Comparison of ENCODE assay signal across 8 cellular contexts in the genomic region with DNA sequence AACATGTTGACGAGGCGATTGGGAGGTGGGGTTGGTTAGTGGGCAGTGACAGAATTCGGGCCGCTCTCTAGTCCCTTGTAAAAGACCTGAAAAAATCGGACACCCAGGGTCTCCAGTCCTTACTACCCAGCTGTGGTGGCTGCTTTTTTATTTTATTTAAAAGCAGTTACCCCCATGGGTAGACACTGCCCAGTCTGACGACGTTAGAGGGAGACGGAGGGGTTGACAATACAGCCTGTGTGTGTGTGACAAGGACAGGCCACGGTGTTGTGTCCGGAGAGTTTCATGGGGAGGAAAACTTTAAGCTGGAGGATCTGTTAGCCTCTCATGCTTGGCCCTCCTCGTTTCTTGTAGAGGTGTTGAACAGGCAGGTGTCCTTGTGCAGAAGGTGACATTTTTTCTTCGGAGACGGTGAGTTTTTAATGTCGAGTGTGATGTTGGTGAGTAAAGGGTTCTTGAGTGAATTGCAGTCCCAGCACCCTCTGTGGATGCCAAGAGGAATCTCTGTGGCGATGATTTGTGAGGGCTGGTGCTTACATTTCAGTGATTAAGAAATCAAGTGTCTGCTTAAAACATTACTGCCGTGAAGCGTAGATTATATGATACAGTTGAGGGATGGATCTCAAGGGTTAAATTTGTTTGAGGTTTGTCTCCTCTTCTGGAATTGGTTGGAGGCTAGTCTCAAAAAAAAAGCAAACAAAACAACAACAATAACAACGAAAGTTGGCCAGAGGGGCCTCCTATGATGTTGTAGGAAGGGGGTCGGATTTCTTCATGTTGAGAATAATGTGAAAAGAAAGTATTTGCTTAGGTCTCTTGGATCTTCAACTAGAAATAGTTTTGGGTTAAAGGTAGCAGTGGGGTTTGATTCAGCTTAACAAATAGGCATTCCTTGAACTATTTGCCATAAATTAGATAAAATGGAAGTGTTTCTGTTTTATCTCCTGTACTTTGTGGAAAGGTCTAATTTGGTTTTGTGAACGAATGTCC. TPM values are rescaled to one million over a fixed set of nuclear protein-coding genes. Genes with fewer than 3 reads are reported as not detected.
DNase-seq lines count a peak whose midpoint lies in the region; ATAC-seq and TF ChIP-seq lines count a peak whose summit lies in the region.

No MANE protein-coding gene starts in this region.

- H3K36me3 Mint-ChIP-seq in CD4-positive, alpha-beta memory T cell: peaks cover 0 to 5% of the 10 kb centered on the region in 2 donors
- peaks cover 3% of the 10 kb centered on the region for H3K36me3 Mint-ChIP-seq in activated naive CD8-positive, alpha-beta T cell treated with anti-CD3 and anti-CD28 coated beads for 36 hours

- intact Hi-C loops in CD4-positive, alpha-beta memory T cell (cut with micrococcal nuclease): loop anchor here (5.0 kb wide), 1 partner anchor 1750 kb away; the partner anchor contains the start of genes HADHA and HADHB

- no peaks in the 10 kb centered on the region for H3K36me3 ChIP-seq in CD4-positive, alpha-beta memory T cell (ENCODE audit: insufficient read depth, low read length)
- H3K36me3 ChIP-seq in hepatocyte (replicated peaks; ENCODE audit: insufficient read depth, low read depth): no peaks in the 10 kb centered on the region

- peak overlapping the region; percentile 53 for H3K27ac ChIP-seq in CD4-positive, alpha-beta memory T cell (ENCODE audit: low read depth, low read length)
- H3K27ac ChIP-seq in hepatocyte: peak overlapping the region; percentile 97
- no peak overlapping the region for H3K27ac ChIP-seq in foreskin keratinocyte

- H3K4me3 ChIP-seq in CD4-positive, alpha-beta memory T cell (ENCODE audit: low read length in 2 of 2): peak overlapping the region; percentile 51 to 62
- H3K4me3 ChIP-seq in hepatocyte (peak overlapping the region; percentile 86), retinal pigment epithelial cell (ENCODE audit: low read length) (peak overlapping the region; percentile 84)

- DNase-seq in CD4-positive, alpha-beta memory T cell: peak; percentile 1 to 39 (median 6)
- peak; percentile 13 for DNase-seq in HT-29 (ENCODE audit: low spot score)
- DNase-seq in activated naive CD8-positive, alpha-beta T cell treated with anti-CD3 and anti-CD28 coated beads for 36 hours: no peak
- peak; percentile 33 for DNase-seq in hepatocyte (ENCODE audit: low spot score)
- DNase-seq in retinal pigment epithelial cell (ENCODE audit: low read depth): no peak
- DNase-seq in foreskin keratinocyte: no peak

- H3K27ac Mint-ChIP-seq in CD4-positive, alpha-beta memory T cell: peak overlapping the region; percentile 21 to 93 (median 75)
- peak overlapping the region; percentile 28 for H3K27ac Mint-ChIP-seq in activated naive CD8-positive, alpha-beta T cell treated with anti-CD3 and anti-CD28 coated beads for 36 hours

- H3K27me3 Mint-ChIP-seq in CD4-positive, alpha-beta memory T cell: no peaks in the 10 kb centered on the region
- H3K27me3 Mint-ChIP-seq in activated naive CD8-positive, alpha-beta T cell treated with anti-CD3 and anti-CD28 coated beads for 36 hours: no peaks in the 10 kb centered on the region

- WGBS in hepatocyte (ENCODE audit: low lambda C conversion rate, missing lambda C conversion rate): 10% methylated on average over 20 of the region's 20 CpGs

- H3K9me2 ChIP-seq in hepatocyte (replicated peaks; ENCODE audit: insufficient read depth): no peaks in the 10 kb centered on the region

- peaks cover 45 to 66% (median 57%) of the 10 kb centered on the region in 4 donors for H3K4me1 Mint-ChIP-seq in CD4-positive, alpha-beta memory T cell
- H3K4me1 Mint-ChIP-seq in activated naive CD8-positive, alpha-beta T cell treated with anti-CD3 and anti-CD28 coated beads for 36 hours: peaks cover 54% of the 10 kb centered on the region

- H4K20me1 ChIP-seq in hepatocyte (ENCODE audit: insufficient read depth, poor library complexity, severe bottlenecking): peaks cover 49% of the 10 kb centered on the region

- peaks cover 0 to 2% (median 0%) of the 10 kb centered on the region in 8 donors for H3K9me3 Mint-ChIP-seq in CD4-positive, alpha-beta memory T cell
- H3K9me3 Mint-ChIP-seq in activated naive CD8-positive, alpha-beta T cell treated with anti-CD3 and anti-CD28 coated beads for 36 hours: no peaks in the 10 kb centered on the region

- TF ChIP-seq CTCF in hepatocyte (IDR thresholded peaks at IDR 0.05; ENCODE audit: poor library complexity) (no peak), retinal pigment epithelial cell (conservative IDR thresholded peaks at IDR 0.05; ENCODE audit: low read depth, low read length) (no peak), foreskin keratinocyte (conservative IDR thresholded peaks at IDR 0.05) (no peak)

- peak overlapping the region; percentile 95 for H3K4me2 ChIP-seq in hepatocyte

- peaks cover 60% of the 10 kb centered on the region for H3K4me1 ChIP-seq in CD4-positive, alpha-beta memory T cell (ENCODE audit: insufficient read depth, low read length)
- H3K4me1 ChIP-seq in hepatocyte (ENCODE audit: insufficient read depth): peaks cover 18% of the 10 kb centered on the region
- peaks cover 8% of the 10 kb centered on the region for H3K4me1 ChIP-seq in foreskin keratinocyte

- peak overlapping the region; percentile 58 for H2AFZ ChIP-seq in hepatocyte

- ATAC-seq in HG03025 (IDR thresholded peaks at IDR 0.05; ENCODE audit: low FRiP score, unreplicated experiment) (no peak), GM18868 (IDR thresholded peaks at IDR 0.05; ENCODE audit: unreplicated experiment) (no peak), foreskin keratinocyte (no peak)

- peaks cover 60% of the 10 kb centered on the region for H3K79me2 ChIP-seq in hepatocyte

- peak overlapping the region; percentile 82 to 90 (median 86) for H3K4me3 Mint-ChIP-seq in CD4-positive, alpha-beta memory T cell
- H3K4me3 Mint-ChIP-seq in activated naive CD8-positive, alpha-beta T cell treated with anti-CD3 and anti-CD28 coated beads for 36 hours: peak overlapping the region; percentile 75

- no peaks in the 10 kb centered on the region for H3K27me3 ChIP-seq in CD4-positive, alpha-beta memory T cell (ENCODE audit: insufficient read depth, low read length)
- H3K27me3 ChIP-seq in hepatocyte: no peaks in the 10 kb centered on the region
- H3K27me3 ChIP-seq in foreskin keratinocyte: peaks cover 22% of the 10 kb centered on the region

- no peaks in the 10 kb centered on the region for H3K9me3 ChIP-seq in CD4-positive, alpha-beta memory T cell (ENCODE audit: control insufficient read depth in 1 of 2, low read length in 2 of 2)
- H3K9me3 ChIP-seq in hepatocyte (ENCODE audit: low read depth): no peaks in the 10 kb centered on the region

- CTCF ChIA-PET in CD4-positive, alpha-beta memory T cell (lab: Charles Lee; ENCODE audit: partially characterized antibody): interaction anchor here (0.7 kb wide), 1 partner anchor 334 kb away, joined by 3 read pairs; no protein-coding TSS in a partner anchor

- POLR2A ChIA-PET in CD4-positive, alpha-beta memory T cell (lab: Charles Lee; ENCODE audit: partially characterized antibody): interaction anchor here (1.2 to 3.2 kb wide), 2 partner anchors 132 to 300 kb away, joined by 7 to 20 read pairs; partner anchors contain the start of genes CENPO, ITSN2 and PTRHD1

RNA-seq across cellular contexts. Expression of gene NCOA1, which starts 1.5 kb away (rescaled TPM):
- 10 to 100 TPM; 40.6 to 46.2 TPM for total RNA-seq in CD4-positive, alpha-beta memory T cell
- polyA plus RNA-seq in CD4-positive, alpha-beta memory T cell: 10 to 100 TPM in 1 of 2 donors, 1 to 10 TPM in 1; 5.9 to 29.0 TPM
- total RNA-seq in HT-29 (2014; rRNA removed; shearing (Covaris generic)): 2.9 and 4.0 TPM in 2 replicates
- 10 to 100 TPM; 19.2 to 20.2 TPM for total RNA-seq in activated naive CD8-positive, alpha-beta T cell treated with anti-CD3 and anti-CD28 coated beads for 36 hours
- total RNA-seq in hepatocyte (51.7 and 53.9 TPM in 2 replicates), foreskin keratinocyte (5.3 and 6.0 TPM in 2 replicates)
- polyA plus RNA-seq in hepatocyte (32.5 and 39.0 TPM in 2 replicates), foreskin keratinocyte (1.0 and 1.1 TPM in 2 replicates)

Comparison
In these comparisons a context has a peak if more than half of its experiments do, and no peak if none do; other contexts are left out.
1. DNase-seq: peak in CD4-positive, alpha-beta memory T cell (5 of 5), HT-29 (single experiment) and hepatocyte (single experiment); none in activated naive CD8-positive, alpha-beta T cell treated with anti-CD3 and anti-CD28 coated beads for 36 hours (single experiment), retinal pigment epithelial cell (single experiment) and foreskin keratinocyte (0 of 2).
2. Peak in every context shown above with its lines, with median percentiles within 50 percentile points of each other: H3K4me3 ChIP-seq.